11 cellular contexts compared by ENCODE assay signal in the genomic region with DNA sequence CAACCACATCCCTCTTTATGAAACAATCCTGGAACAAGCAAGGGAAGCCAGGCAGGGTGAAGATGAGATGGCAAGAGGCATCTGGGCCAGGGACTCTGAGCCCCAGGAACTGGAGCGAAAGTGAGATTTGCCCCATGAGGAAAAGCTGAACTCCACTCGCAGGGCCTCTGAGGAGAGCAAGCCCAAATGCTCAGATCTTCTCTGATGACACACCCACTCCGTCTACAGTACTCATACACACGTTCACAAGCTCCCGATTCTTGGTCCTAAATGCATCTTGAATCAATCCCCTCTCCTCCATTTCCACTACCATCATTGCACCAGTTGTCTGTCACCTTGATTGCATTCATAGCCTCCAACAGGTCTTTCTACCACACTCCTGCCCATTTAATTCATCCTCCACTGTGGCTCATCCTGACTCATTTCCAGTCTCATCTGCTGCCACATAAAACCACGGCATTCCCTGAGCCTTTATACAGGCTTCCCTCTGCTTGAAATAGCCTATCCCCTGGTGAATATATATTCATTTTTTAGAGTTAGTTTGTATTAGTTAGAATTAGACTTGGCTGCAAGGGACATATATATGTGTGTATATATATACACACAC. TPM values are rescaled to one million over a fixed set of nuclear protein-coding genes. Genes with fewer than 3 reads are reported as not detected.
DNase-seq lines count a peak whose midpoint lies in the region; ATAC-seq and TF ChIP-seq lines count a peak whose summit lies in the region.
"Had no signal": no experiment of that assay in that cellular context is flagged by ENCODE, and none has a peak within 500 bp of the region (broad histone marks: within the 10 kb centered on the region; RNA-seq: fewer than 3 reads in every experiment).

No MANE protein-coding gene starts in this region.

- no peak overlapping the region for H3K9ac ChIP-seq in HCT116 (ENCODE audit: low read length)
- no peak overlapping the region for H3K9ac ChIP-seq in neural cell (ENCODE audit: low read length)

- RAD21 ChIA-PET in HCT116 (lab: Charles Lee; ENCODE audit: low non-redundant PET in 1 of 2, low total read pairs in 2 of 2, uncharacterized antibody in 2 of 2, unreplicated experiment in 2 of 2): interaction anchor here in 1 of 2 experiments (0.5 to 1.1 kb wide), 2 partner anchors 43 to 44 kb away, joined by 3 to 7 read pairs; a partner anchor contains a TSS

- TF ChIP-seq CTCF in HCT116 (IDR thresholded peaks at IDR 0.05 in 2 of 3, conservative IDR thresholded peaks at IDR 0.05 in 1 of 3; ENCODE audit: borderline replicate concordance in 1 of 3, insufficient read depth in 1 of 3, low read depth in 2 of 3, low read length in 2 of 3) (no peak), astrocyte of the spinal cord (IDR thresholded peaks at IDR 0.05; ENCODE audit: low read depth, low read length) (no peak), neural cell (IDR thresholded peaks at IDR 0.05; ENCODE audit: poor library complexity, severe bottlenecking) (no peak), adrenal gland (IDR thresholded peaks at IDR 0.05) (no peak)

- no peak for TF ChIP-seq EP300 in neural cell (conservative IDR thresholded peaks at IDR 0.05; ENCODE audit: poor library complexity, severe bottlenecking)

- BruUV-seq in HCT116 (replicated peaks; lab: Mats Ljungman, UMichigan): no TSS peak

- POLR2A ChIA-PET in HCT116 (lab: Charles Lee): interaction anchor here (0.7 kb wide), 1 partner anchor 351 kb away, joined by 3 read pairs; a partner anchor contains a TSS

- in situ Hi-C loops in astrocyte of the spinal cord (cut with HindIII; ENCODE audit: low sequenced_read_pairs): no loop called here

- no peaks in the 10 kb centered on the region for H3K9me2 ChIP-seq in HCT116 (ENCODE audit: insufficient read depth)
- no peaks in the 10 kb centered on the region for H3K9me2 ChIP-seq in neural cell (ENCODE audit: insufficient read depth, low read length)

- H3F3A ChIP-seq in neural cell (ENCODE audit: insufficient read depth, low read length, poor library complexity, severe bottlenecking): no peaks in the 10 kb centered on the region

- H4K20me1 ChIP-seq in HCT116 (ENCODE audit: insufficient read depth): no peaks in the 10 kb centered on the region
- no peaks in the 10 kb centered on the region for H4K20me1 ChIP-seq in neural cell (ENCODE audit: insufficient read depth)

- CTCF ChIA-PET in HCT116 (lab: Charles Lee): interaction anchor here (1.9 kb wide), 1 partner anchor 43 kb away, joined by 13 read pairs; no protein-coding TSS in a partner anchor

- H3K36me3 ChIP-seq in HCT116 (ENCODE audit: control insufficient read depth in 1 of 2, insufficient read depth in 2 of 2, low read length in 2 of 2) (no peaks in the 10 kb centered on the region), neural cell (ENCODE audit: insufficient read depth, low read length) (no peaks in the 10 kb centered on the region), adrenal gland (replicated peaks in 1 of 2) (no peaks in the 10 kb centered on the region)

- H3K4me2 ChIP-seq in HCT116 (ENCODE audit: low read length): no peak overlapping the region
- H3K4me2 ChIP-seq in neural cell (ENCODE audit: low read length): no peak overlapping the region

- H2AFZ ChIP-seq in HCT116 (ENCODE audit: low read depth, low read length, poor library complexity, severe bottlenecking) (peak overlapping the region; percentile 64), neural cell (ENCODE audit: low read depth, low read length) (peak overlapping the region; percentile 35)

- no peaks in the 10 kb centered on the region; the same call in 1 of the 2 replicates for H3K79me2 ChIP-seq in HCT116 (ENCODE audit: insufficient read depth, low read length)
- no peaks in the 10 kb centered on the region for H3K79me2 ChIP-seq in neural cell (replicated peaks; ENCODE audit: insufficient read depth, low read length)

- TF ChIP-seq POLR2A in HCT116 (IDR thresholded peaks at IDR 0.05; ENCODE audit: borderline replicate concordance, extremely low read depth, insufficient read depth, insufficient read length) (no peak), adrenal gland (IDR thresholded peaks at IDR 0.05) (no peak)

- no peak for ATAC-seq in HCT116
- no peak for ATAC-seq in HG03135 (IDR thresholded peaks at IDR 0.05; ENCODE audit: unreplicated experiment)
- ATAC-seq: stimulated activated naive CD8-positive, alpha-beta T cell treated with anti-CD3 and anti-CD28 coated beads, Interleukin-15, Interleukin-2, amounts not matched to agents 100 U/mL and 50 U/mL, for 24 hours had no signal

- DNase-seq in HCT116 (ENCODE audit: low read depth, low spot score) (no peak), astrocyte of the spinal cord (ENCODE audit: low read depth, low spot score) (peak; percentile 74), NCI-H748 (lab: John Stamatoyannopoulos, UW; ENCODE audit: unreplicated experiment) (no peak), adrenal gland (no peak)
- DNase-seq: amygdala; islet precursor cell; NCI-H146; stimulated activated naive CD8-positive, alpha-beta T cell treated with anti-CD3 and anti-CD28 coated beads, Interleukin-15, Interleukin-2, amounts not matched to agents 100 U/mL and 50 U/mL, for 24 hours had no signal

- 60 to 79% (median 68%) methylated on average over 6 of the region's 6 CpGs for WGBS in adrenal gland, 4 donors

- H3K4me1 ChIP-seq in HCT116 (ENCODE audit: control insufficient read depth in 1 of 2, insufficient read depth in 2 of 2, low read length in 2 of 2) (peaks cover 7 to 32% of the 10 kb centered on the region in 2 experiments; a peak in 3 of 4 replicates), adrenal gland (replicated peaks in 1 of 2) (no peaks in the 10 kb centered on the region)

- TF ChIP-seq RAD21 in HCT116 (IDR thresholded peaks at IDR 0.05; ENCODE audit: low read depth): no peak
- no peak for TF ChIP-seq RAD21 in neural cell (conservative IDR thresholded peaks at IDR 0.05)

- H3K27ac ChIP-seq in HCT116 (ENCODE audit: low read depth, low read length): no peak overlapping the region
- peak overlapping the region; percentile 61 for H3K27ac ChIP-seq in neural cell (ENCODE audit: low read length)
- H3K27ac ChIP-seq in adrenal gland: no peak overlapping the region

- H3K9me3 ChIP-seq in HCT116 (ENCODE audit: control insufficient read depth in 1 of 2, insufficient read depth in 1 of 2, low read depth in 1 of 2, low read length in 2 of 2) (no peaks in the 10 kb centered on the region), neural cell (ENCODE audit: low read length) (no peaks in the 10 kb centered on the region), adrenal gland (replicated peaks in 1 of 3) (no peaks in the 10 kb centered on the region)

- H3K4me3 ChIP-seq in HCT116 (replicated peaks in 1 of 2; ENCODE audit: low read depth in 1 of 2, low read length in 2 of 2): no peak overlapping the region
- no peak overlapping the region for H3K4me3 ChIP-seq in astrocyte of the spinal cord (ENCODE audit: low read depth, low read length)
- H3K4me3 ChIP-seq in neural cell (ENCODE audit: low read length): no peak overlapping the region
- H3K4me3 ChIP-seq in adrenal gland: no peak overlapping the region

- intact Hi-C loops in HCT116 (cut with micrococcal nuclease) (loop anchor here (5.0 kb wide), 1 partner anchor 434 kb away; no protein-coding TSS in a partner anchor), adrenal gland (cut with DNase I) (loop anchor here (5.0 to 10.0 kb wide), 4 partner anchors 44 to 314 kb away; a partner anchor contains a TSS)

- H3K27me3 ChIP-seq in HCT116 (ENCODE audit: insufficient read depth, low read length) (no peaks in the 10 kb centered on the region), neural cell (ENCODE audit: insufficient read depth, low read depth, low read length) (no peaks in the 10 kb centered on the region), adrenal gland (no peaks in the 10 kb centered on the region)

TF ChIP-seq in HCT116, 20 proteins besides CTCF, POLR2A, EP300 and RAD21:
- TF ChIP-seq ZFX (IDR thresholded peaks at IDR 0.05): no peak
- no peak for TF ChIP-seq JUND (IDR thresholded peaks at IDR 0.05)
TF ChIP-seq in HCT116: peak in this region for 0.

TF ChIP-seq in neural cell, 6 proteins besides CTCF, POLR2A, EP300 and RAD21 (continues in another document):
- no peak for TF ChIP-seq TAF1 (IDR thresholded peaks at IDR 0.05; ENCODE audit: low read depth)

RNA-seq across cellular contexts. Expression of a gene that starts 1.3 kb away (rescaled TPM):
- 0.12 TPM for total RNA-seq in HCT116 (2021; ENCODE audit: unreplicated experiment)
- polyA plus RNA-seq in HCT116 (2012): not detected in 2 replicates
- polyA plus RNA-seq in neural cell: not detected in 2 replicates
- not detected in 2 replicates for polyA minus RNA-seq in neural cell
- total RNA-seq in adrenal gland: under 1 TPM in 2 of 8 donors, not detected in 6; 0.11 to 0.54 TPM
- polyA plus RNA-seq in adrenal gland: not detected
- total RNA-seq: neural crest cell had no signal

RNA-seq across cellular contexts. Expression of a gene that starts 5.1 kb away (rescaled TPM):
- 56.3 TPM for total RNA-seq in HCT116 (2021; ENCODE audit: unreplicated experiment)
- 42.4 and 50.7 TPM in 2 replicates for polyA plus RNA-seq in HCT116 (2012)
- polyA plus RNA-seq in neural cell: 34.5 and 64.7 TPM in 2 replicates
- polyA minus RNA-seq in neural cell: 37.3 and 41.6 TPM in 2 replicates
- total RNA-seq in adrenal gland: 10 to 100 TPM; 10.8 to 61.8 (median 28.1) TPM
- polyA plus RNA-seq in adrenal gland: 10 to 100 TPM; 10.5 to 63.6 (median 11.0) TPM

RNA-seq across cellular contexts. Expression of a gene that starts 20.2 kb away (rescaled TPM):
- total RNA-seq in HCT116 (2021; ENCODE audit: unreplicated experiment) (22.9 TPM), adrenal gland (10 to 100 TPM in 5 of 8 donors, 1 to 10 TPM in 3; 7.5 to 20.4 (median 10.6) TPM)
- 16.1 and 19.0 TPM in 2 replicates for polyA plus RNA-seq in HCT116 (2012)
- polyA plus RNA-seq in neural cell (19.1 and 20.5 TPM in 2 replicates), adrenal gland (10 to 100 TPM; 11.1 to 14.3 (median 12.5) TPM)
- polyA minus RNA-seq in neural cell: 22.6 and 25.6 TPM in 2 replicates

RNA-seq across cellular contexts. Expression of a gene that starts 30.1 kb away (rescaled TPM):
- total RNA-seq in HCT116 (2021; ENCODE audit: unreplicated experiment): not detected
- not detected in 2 replicates for polyA plus RNA-seq in HCT116 (2012)
- not detected in 2 replicates for polyA plus RNA-seq in neural cell
- not detected in 2 replicates for polyA minus RNA-seq in neural cell
- total RNA-seq in adrenal gland: not detected
- under 1 TPM in 1 of 3 donors, not detected in 2; 0.17 TPM for polyA plus RNA-seq in adrenal gland
- total RNA-seq: neural crest cell had no signal

RNA-seq across cellular contexts. Expression of a gene that starts 36.7 kb away (rescaled TPM):
- total RNA-seq in HCT116 (2021; ENCODE audit: unreplicated experiment): 3.5 TPM
- polyA plus RNA-seq in HCT116 (2012): not detected in 2 replicates
- polyA plus RNA-seq in neural cell: not detected in 2 replicates
- not detected in 2 replicates for polyA minus RNA-seq in neural cell
- 1 to 10 TPM in 2 of 8 donors, under 1 TPM in 1, not detected in 5; 0.84 to 3.1 (median 2.9) TPM for total RNA-seq in adrenal gland
- 1 to 10 TPM in 2 of 3 donors, under 1 TPM in 1; 0.20 to 1.6 (median 1.0) TPM for polyA plus RNA-seq in adrenal gland
- total RNA-seq: neural crest cell had no signal
